8 cellular contexts compared by ENCODE assay signal in genomic region chr9:124218438-124219289, GRCh38. TPM values are rescaled to one million over a fixed set of nuclear protein-coding genes. Genes with fewer than 3 reads are reported as not detected.
DNase-seq lines count a peak whose midpoint lies in the region; ATAC-seq, FAIRE-seq and TF ChIP-seq lines count a peak whose summit lies in the region.

No MANE protein-coding gene starts in this region.

- ATAC-seq in GM18873 (IDR thresholded peaks at IDR 0.05; ENCODE audit: low FRiP score, unreplicated experiment) (peak; percentile 51), HG03045 (IDR thresholded peaks at IDR 0.05; ENCODE audit: unreplicated experiment) (peak; percentile 67), K562 (peak; percentile 44; the same call in 2 of the 3 replicates)

- CTCF ChIA-PET in OCI-LY7 (lab: Charles Lee; ENCODE audit: unreplicated experiment) (no interaction called here), K562 (lab: Yijun Ruan, JAX; ENCODE audit: low intra/inter-chr PET ratio) (no interaction called here)

- TF ChIP-seq EP300 in K562 (IDR thresholded peaks at IDR 0.05; ENCODE audit: low read length), result no peak

- H3K36me3 ChIP-seq in OCI-LY7 (ENCODE audit: insufficient read depth, low read length) (no peaks in the 10 kb centered on the region), K562 (ENCODE audit: control insufficient read depth, insufficient read depth, low read length) (no peaks in the 10 kb centered on the region)

- peak; percentile 37 for FAIRE-seq in K562 (lab: Jason Lieb, UNC)

- TF ChIP-seq RAD21 in K562 (CRISPR knock-in tag; conservative IDR thresholded peaks at IDR 0.05 in 1 of 2, IDR thresholded peaks at IDR 0.05 in 1 of 2), result no peak

- WGBS in K562 (ENCODE audit: insufficient coverage, low coverage, missing lambda C conversion rate), result 14% methylated on average over 8 of the region's 10 CpGs

- H3K9ac ChIP-seq in K562 (ENCODE audit: insufficient read depth in 1 of 2, low read depth in 2 of 2, low read length in 2 of 2), result peak overlapping the region in 1 of 2 experiments; percentile 38; a peak in 2 of 4 replicates

- H4K20me1 ChIP-seq in OCI-LY7 (ENCODE audit: insufficient read depth, low read length) (no peaks in the 10 kb centered on the region), K562 (replicated peaks; ENCODE audit: control insufficient read depth, insufficient read depth, low read length) (no peaks in the 10 kb centered on the region)

- H3K4me1 ChIP-seq in OCI-LY7 (ENCODE audit: insufficient read depth, low read length, poor library complexity, severe bottlenecking), result peaks cover 69% of the 10 kb centered on the region
- peaks cover 0 to 15% of the 10 kb centered on the region in 2 experiments; a peak in 4 of 5 replicates for H3K4me1 ChIP-seq in K562 (replicated peaks in 1 of 2; ENCODE audit: control insufficient read depth in 2 of 2, insufficient read depth in 2 of 2, low read length in 2 of 2)

- H3K27me3 ChIP-seq in K562 (ENCODE audit: control insufficient read depth in 2 of 2, insufficient read depth in 2 of 2, low read length in 2 of 2), result peaks cover 6 to 43% of the 10 kb centered on the region in 2 experiments; a peak in 4 of 5 replicates

- TF ChIP-seq POLR2A in K562 (conservative IDR thresholded peaks at IDR 0.05), result no peak

- TF ChIP-seq CTCF in OCI-LY7 (conservative IDR thresholded peaks at IDR 0.05; ENCODE audit: low read length), result no peak
- no peak for TF ChIP-seq CTCF in K562 (IDR thresholded peaks at IDR 0.05 in 2 of 3, conservative IDR thresholded peaks at IDR 0.05 in 1 of 3; ENCODE audit: insufficient read depth in 2 of 3, low read depth in 1 of 3, low read length in 3 of 3)

- H3K9me1 ChIP-seq in K562 (ENCODE audit: control insufficient read depth, insufficient read depth, low read length), result no peaks in the 10 kb centered on the region

- no peaks in the 10 kb centered on the region for H3K9me2 ChIP-seq in OCI-LY7 (ENCODE audit: insufficient read depth, low read length)

- DNase-seq in AG08396 (ENCODE audit: low spot score) (peak; percentile 57), OCI-LY7 (ENCODE audit: low spot score) (peak; percentile 88), K562 (ENCODE audit: extremely low read depth in 1 of 4, low spot score in 3 of 4) (peak in 1 of 4 experiments; percentile 26), lung microvascular endothelial cell (ENCODE audit: low read depth in 2 of 2) (peak; percentile 49 to 80), NCI-H524 treated with DMSO at 0.1 percent for 48 hours (lab: John Stamatoyannopoulos, UW) (no peak), NCI-H345 treated with DMSO at 0.1 percent for 48 hours (lab: John Stamatoyannopoulos, UW; ENCODE audit: unreplicated experiment) (no peak)

- H3K4me3 ChIP-seq in OCI-LY7 (ENCODE audit: low read depth, low read length, poor library complexity, severe bottlenecking) (peak overlapping the region; percentile 49), K562 (no peak overlapping the region)

- H3K4me2 ChIP-seq in OCI-LY7 (ENCODE audit: low read length) (peak overlapping the region; percentile 82), K562 (ENCODE audit: insufficient read depth, low read length) (no peak overlapping the region)

- BruUV-seq in OCI-LY7 (replicated peaks; lab: Mats Ljungman, UMichigan) (no TSS peak), K562 (replicated peaks; lab: Mats Ljungman, UMichigan) (no TSS peak)

- H3K9me3 ChIP-seq in OCI-LY7 (ENCODE audit: low read length) (no peaks in the 10 kb centered on the region), K562 (replicated peaks; ENCODE audit: control insufficient read depth, insufficient read depth, low read depth, low read length) (no peaks in the 10 kb centered on the region; the same call in 1 of the 2 replicates)

- no peak overlapping the region; the same call in 1 of the 2 replicates for H2AFZ ChIP-seq in OCI-LY7 (ENCODE audit: low read length)
- H2AFZ ChIP-seq in K562 (ENCODE audit: low read depth, low read length), result no peak overlapping the region

- intact Hi-C loops in OCI-LY7 (cut with micrococcal nuclease; ENCODE audit: unreplicated experiment) (loop anchor here (1.0 to 2.0 kb wide), 2 partner anchors 16 to 46 kb away; no protein-coding TSS in a partner anchor), K562 (cut with micrococcal nuclease) (no loop called here)

- in situ Hi-C loops in K562 (cut with MboI), result no loop called here

- peak overlapping the region; percentile 74 for H3K27ac ChIP-seq in OCI-LY7 (ENCODE audit: low read depth, low read length, poor library complexity, severe bottlenecking)
- H3K27ac ChIP-seq in K562 (ENCODE audit: extremely low read depth, low read depth, low read length), result no peak overlapping the region

- POLR2A ChIA-PET in OCI-LY7 (lab: Charles Lee), result no interaction called here
- POLR2A ChIA-PET in K562 (lab: Yijun Ruan, JAX), result interaction anchor here (0.5 to 1.1 kb wide), 4 partner anchors 9 to 613 kb away, joined by 3 to 4 read pairs (median 4); no protein-coding TSS in a partner anchor

- no peaks in the 10 kb centered on the region for H3K79me2 ChIP-seq in OCI-LY7 (ENCODE audit: insufficient read depth, low read depth, low read length)
- H3K79me2 ChIP-seq in K562 (ENCODE audit: control insufficient read depth, insufficient read depth, low read length), result no peaks in the 10 kb centered on the region

TF ChIP-seq in K562, 482 proteins besides CTCF, POLR2A, EP300 and RAD21 (continues in another document):
- TF ChIP-seq ZNF695 (CRISPR knock-in tag; IDR thresholded peaks at IDR 0.05) (no peak), NR1H2 (CRISPR knock-in tag; IDR thresholded peaks at IDR 0.05) (no peak), GATA2 (CRISPR knock-in tag; IDR thresholded peaks at IDR 0.05) (no peak), NR2F6 (CRISPR knock-in tag; IDR thresholded peaks at IDR 0.05) (no peak), CREBBP (IDR thresholded peaks at IDR 0.05; ENCODE audit: low read depth, low read length) (no peak), BCLAF1 (IDR thresholded peaks at IDR 0.05; ENCODE audit: borderline replicate concordance in 1 of 2, control insufficient read depth in 1 of 2, low read depth in 2 of 2, low read length in 1 of 2) (no peak), ETV1 (tag; conservative IDR thresholded peaks at IDR 0.05; ENCODE audit: low read depth) (no peak), SIX5 (IDR thresholded peaks at IDR 0.05; ENCODE audit: borderline replicate concordance in 1 of 2, insufficient read depth in 1 of 2, low read depth in 1 of 2, low read length in 2 of 2) (no peak), TGIF2 (CRISPR knock-in tag; IDR thresholded peaks at IDR 0.05) (no peak), JUN (IDR thresholded peaks at IDR 0.05; ENCODE audit: borderline replicate concordance, low read depth, low read length) (peak; percentile 77), JUN (CRISPR knock-in tag; IDR thresholded peaks at IDR 0.05; ENCODE audit: borderline replicate concordance) (no peak), XRCC5 (IDR thresholded peaks at IDR 0.05; ENCODE audit: low read depth, low read length) (no peak), ZNF311 (CRISPR knock-in tag; IDR thresholded peaks at IDR 0.05) (no peak)

RNA-seq across cellular contexts. Expression of gene NEK6, which starts 39.1 kb away (rescaled TPM):
- 4.4 and 5.6 TPM in 2 replicates for total RNA-seq in OCI-LY7 (2014; rRNA removed; shearing (Covaris generic))
- total RNA-seq in OCI-LY7 (2022) (12.1 and 16.4 TPM in 2 replicates), K562 (2014; rRNA removed) (8.0 and 11.4 TPM in 2 replicates), K562 (2014; rRNA removed; fragmentation: Illumina TruSeq; extraction: Trizol) (6.1 and 6.9 TPM in 2 replicates), K562 (2015; rRNA removed; fragmentation: Illumina TruSeq; extraction: Trizol) (7.9 and 8.4 TPM in 2 replicates), K562 (2021) (19.0 and 19.7 TPM in 2 replicates), lung microvascular endothelial cell (14.6 and 20.6 TPM in 2 replicates)
- 11.0 and 26.4 TPM in 2 replicates for total RNA-seq in K562 (2011; cell fraction: chromatin; rRNA removed; ENCODE audit: low replicate concordance)
- total RNA-seq in K562 (2011; cell fraction: nucleolus; rRNA removed), result 6.4 and 7.7 TPM in 2 replicates
- 8.4 and 9.9 TPM in 2 replicates for total RNA-seq in K562 (2011; cell fraction: nucleoplasm; rRNA removed)
- polyA plus RNA-seq in K562 (2011; rRNA removed) (12.1 and 27.8 TPM in 2 replicates), K562 (2014; fragmentation: Illumina TruSeq; extraction: Trizol) (12.5 and 12.9 TPM in 2 replicates), K562 (2014; fragmentation: Nextera tagmentation; extraction: Ambion mirVana) (1 to 10 TPM; 3.1 to 3.5 TPM), K562 (2014; rRNA removed) (9.5 and 13.1 TPM in 2 replicates)
- polyA plus RNA-seq in K562 (2011; cell fraction: cytosol; rRNA removed), result 20.4 and 25.6 TPM in 2 replicates
- 13.6 and 24.6 TPM in 2 replicates for polyA plus RNA-seq in K562 (2011; cell fraction: nucleus; rRNA removed)
- 8.5 and 12.5 TPM in 2 replicates for polyA plus RNA-seq in K562 (2012)
- 24.9 and 49.3 TPM in 2 replicates for polyA minus RNA-seq in K562 (2011; rRNA and poly(A)+ RNA removed)
- polyA minus RNA-seq in K562 (2011; cell fraction: cytosol; rRNA and poly(A)+ RNA removed), result 10.0 and 18.9 TPM in 2 replicates
- 4.8 and 27.3 TPM in 2 replicates for polyA minus RNA-seq in K562 (2011; cell fraction: nucleus; rRNA and poly(A)+ RNA removed)

Comparison
In these comparisons a context has a peak if more than half of its experiments do, and no peak if none do; other contexts are left out.
1. DNase-seq: peak in AG08396 (single experiment), OCI-LY7 (single experiment) and lung microvascular endothelial cell (2 of 2); none in NCI-H524 treated with DMSO at 0.1 percent for 48 hours (single experiment) and NCI-H345 treated with DMSO at 0.1 percent for 48 hours (single experiment).
2. Peak in every context shown above with its lines, with median percentiles within 50 percentile points of each other: ATAC-seq.